7 cellular contexts compared by ENCODE assay signal in genomic region chr1:93681549-93682412, GRCh38. TPM values are rescaled to one million over a fixed set of nuclear protein-coding genes. Genes with fewer than 3 reads are reported as not detected.
DNase-seq lines count a peak whose midpoint lies in the region; ATAC-seq, FAIRE-seq and TF ChIP-seq lines count a peak whose summit lies in the region.

Gene BCAR3, minus strand, starts transcription at chr1:93681837. Its CDS starts 6,907 bp downstream, at chr1:93674930.

- peak within 1 kb of the TSS; percentile 20 for H3K4me3 ChIP-seq in HL-60 (replicated peaks; ENCODE audit: insufficient read depth, low read length)
- H3K4me3 ChIP-seq in choroid plexus epithelial cell (ENCODE audit: low read depth, low read length) = peak within 1 kb of the TSS; percentile 72

- DNase-seq in G401 (ENCODE audit: low spot score) (peak; percentile 27), HL-60 (ENCODE audit: low read depth in 1 of 2, low spot score in 1 of 2) (no peak), RCC 7860 (ENCODE audit: low spot score) (peak; percentile 56), choroid plexus epithelial cell (ENCODE audit: low read depth) (peak; percentile 75), kidney glomerular epithelial cell (lab: John Stamatoyannopoulos, UW) (peak; percentile 74)
- DNase-seq in stimulated activated CD8-positive, alpha-beta memory T cell treated with anti-CD3 and anti-CD28 coated beads, Interleukin-4, amount 100 ng/mL, for 48 hours = peak; percentile 61

- H3K27me3 ChIP-seq in HL-60 (ENCODE audit: insufficient read depth, poor library complexity, severe bottlenecking) = peaks cover 44% of the 10 kb centered on the region

- peak; percentile 16 for ATAC-seq in GM19468 (IDR thresholded peaks at IDR 0.05; ENCODE audit: extremely low read depth, unreplicated experiment)

- in situ Hi-C loops in G401 (cut with HindIII; ENCODE audit: low sequenced_read_pairs) = no loop called here

- FAIRE-seq in RCC 7860 (lab: Jason Lieb, UNC) = no peak

- TF ChIP-seq CTCF in HL-60 (IDR thresholded peaks at IDR 0.05; ENCODE audit: insufficient read depth, low read length) (no peak), choroid plexus epithelial cell (conservative IDR thresholded peaks at IDR 0.05; ENCODE audit: low read depth, low read length) (peak; percentile 9)

- no peak within 1 kb of the TSS for H3K27ac ChIP-seq in HL-60 (replicated peaks)

RNA-seq across cellular contexts. Expression of gene BCAR3, which starts in this region (rescaled TPM):
- 2.3 and 3.3 TPM in 2 replicates for total RNA-seq in G401 (2014; rRNA removed; shearing (Covaris generic))

Comparison
In these comparisons a context has a peak if more than half of its experiments do, and no peak if none do; other contexts are left out.
1. DNase-seq: peak in G401 (single experiment), RCC 7860 (single experiment), choroid plexus epithelial cell (single experiment), kidney glomerular epithelial cell (single experiment) and stimulated activated CD8-positive, alpha-beta memory T cell treated with anti-CD3 and anti-CD28 coated beads, Interleukin-4, amount 100 ng/mL, for 48 hours (single experiment); none in HL-60 (0 of 2).